33 cellular contexts compared by ENCODE assay signal in the genomic region with DNA sequence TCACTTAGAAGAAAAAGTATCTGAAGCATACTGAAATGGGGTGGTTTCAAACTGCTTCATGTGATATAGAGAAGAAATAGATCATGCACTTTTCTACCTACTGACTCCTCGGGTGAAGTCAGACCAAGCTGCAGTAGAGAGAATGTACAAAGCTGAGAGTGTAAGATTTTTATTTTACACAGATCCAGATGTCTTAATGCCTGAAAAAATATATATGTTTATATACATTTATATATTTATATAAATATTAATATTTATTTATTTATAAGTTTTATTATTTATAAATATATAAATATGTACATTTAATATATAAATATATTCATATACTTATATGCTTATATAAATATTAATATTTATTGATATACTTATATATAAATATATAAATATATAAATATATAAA.
"Had no signal": no experiment of that assay in that cellular context is flagged by ENCODE, and none has a peak within 500 bp of the region (broad histone marks: within the 10 kb centered on the region; RNA-seq: fewer than 3 reads in every experiment).

No MANE protein-coding gene starts in this region.

- H3K4me1 Mint-ChIP-seq: activated naive CD4-positive, alpha-beta T cell treated with anti-CD3 and anti-CD28 coated beads, Interleukin-2, amount 10 ng/mL, durations not matched to agents 7 days and 5 days; activated naive CD4-positive, alpha-beta T cell treated with anti-CD3 and anti-CD28 coated beads, Interleukin-2, amount 50 U/mL, for 24 hours; activated naive CD8-positive, alpha-beta T cell treated with anti-CD3 and anti-CD28 coated beads for 36 hours; activated naive CD8-positive, alpha-beta T cell treated with anti-CD3 and anti-CD28 coated beads, Interleukin-2, amount 10 ng/mL, durations not matched to agents 7 days and 5 days; activated naive CD8-positive, alpha-beta T cell treated with anti-CD3 and anti-CD28 coated beads, Interleukin-2, amount 50 U/mL, for 24 hours; activated T-helper 17 cell treated with anti-CD3 and anti-CD28 coated beads, Interleukin-2, amount 50 U/mL, for 72 hours; central memory CD8-positive, alpha-beta T cell had no signal

- DNase-seq: activated effector memory CD4-positive, alpha-beta T cell treated with anti-CD3 and anti-CD28 coated beads, Interleukin-2, amount 50 U/mL, for 16 hours; activated effector memory CD4-positive, alpha-beta T cell treated with Interleukin-2 at 50 U/mL for 16 hours; activated gamma-delta T cell; activated gamma-delta T cell treated with Interleukin-2 at 50 U/mL for 16 hours; activated naive CD4-positive, alpha-beta T cell; activated naive CD4-positive, alpha-beta T cell treated with anti-CD3 and anti-CD28 coated beads for 36 hours; activated naive CD4-positive, alpha-beta T cell treated with anti-CD3 and anti-CD28 coated beads, Interleukin-2, amount 10 ng/mL, durations not matched to agents 7 days and 5 days; activated naive CD4-positive, alpha-beta T cell treated with anti-CD3 and anti-CD28 coated beads, Interleukin-2, amount 50 U/mL, for 16 hours; activated naive CD4-positive, alpha-beta T cell treated with Interleukin-2 at 50 U/mL for 16 hours; activated naive CD8-positive, alpha-beta T cell treated with anti-CD3 and anti-CD28 coated beads for 36 hours; activated naive CD8-positive, alpha-beta T cell treated with anti-CD3 and anti-CD28 coated beads, Interleukin-2, amount 10 ng/mL, durations not matched to agents 7 days and 5 days; activated naive CD8-positive, alpha-beta T cell treated with anti-CD3 and anti-CD28 coated beads, Interleukin-2, amount 50 U/mL, for 24 hours; activated T-cell treated with anti-CD3 and anti-CD28 coated beads, Interleukin-2, amount 50 U/mL, for 4 hours; activated T-cell treated with anti-CD3 and anti-CD28 coated beads, Interleukin-2, amount 50 U/mL, for 48 hours; activated T-cell treated with anti-CD3 and anti-CD28 coated beads, Interleukin-2, amount 50 U/mL, for 72 hours; adrenal gland; amniotic stem cell; amygdala; anterior cingulate cortex; aorta; body of pancreas; brain microvascular endothelial cell; caudate nucleus; central memory CD4-positive, alpha-beta T cell; cerebellar nuclear complex had no signal

- H3K36me3 Mint-ChIP-seq: activated naive CD4-positive, alpha-beta T cell treated with anti-CD3 and anti-CD28 coated beads, Interleukin-2, amount 10 ng/mL, durations not matched to agents 7 days and 5 days; activated naive CD4-positive, alpha-beta T cell treated with anti-CD3 and anti-CD28 coated beads, Interleukin-2, amount 50 U/mL, for 24 hours; activated naive CD4-positive, alpha-beta T cell treated with anti-CD3 and anti-CD28 coated beads, Interleukin-2, amount 50 U/mL, for 72 hours; activated naive CD8-positive, alpha-beta T cell; activated naive CD8-positive, alpha-beta T cell treated with anti-CD3 and anti-CD28 coated beads for 36 hours; activated naive CD8-positive, alpha-beta T cell treated with anti-CD3 and anti-CD28 coated beads, Interleukin-2, amount 10 ng/mL, durations not matched to agents 7 days and 5 days; brain had no signal

- H3K27me3 Mint-ChIP-seq: activated naive CD4-positive, alpha-beta T cell treated with anti-CD3 and anti-CD28 coated beads, Interleukin-2, amount 10 ng/mL, durations not matched to agents 7 days and 5 days; activated naive CD4-positive, alpha-beta T cell treated with anti-CD3 and anti-CD28 coated beads, Interleukin-2, amount 50 U/mL, for 24 hours; activated naive CD8-positive, alpha-beta T cell; activated naive CD8-positive, alpha-beta T cell treated with anti-CD3 and anti-CD28 coated beads for 36 hours; activated naive CD8-positive, alpha-beta T cell treated with anti-CD3 and anti-CD28 coated beads, Interleukin-2, amount 10 ng/mL, durations not matched to agents 7 days and 5 days; activated naive CD8-positive, alpha-beta T cell treated with anti-CD3 and anti-CD28 coated beads, Interleukin-2, amount 50 U/mL, for 24 hours; activated T-helper 17 cell treated with anti-CD3 and anti-CD28 coated beads, Interleukin-2, amount 50 U/mL, for 72 hours; central memory CD8-positive, alpha-beta T cell had no signal

- H3K4me3 Mint-ChIP-seq: activated naive CD4-positive, alpha-beta T cell treated with anti-CD3 and anti-CD28 coated beads for 36 hours; activated naive CD4-positive, alpha-beta T cell treated with anti-CD3 and anti-CD28 coated beads, Interleukin-2, amount 10 ng/mL, durations not matched to agents 7 days and 5 days; activated naive CD4-positive, alpha-beta T cell treated with anti-CD3 and anti-CD28 coated beads, Interleukin-2, amount 50 U/mL, for 24 hours; activated naive CD8-positive, alpha-beta T cell; activated naive CD8-positive, alpha-beta T cell treated with anti-CD3 and anti-CD28 coated beads for 36 hours; activated naive CD8-positive, alpha-beta T cell treated with anti-CD3 and anti-CD28 coated beads, Interleukin-2, amount 10 ng/mL, durations not matched to agents 7 days and 5 days; activated naive CD8-positive, alpha-beta T cell treated with anti-CD3 and anti-CD28 coated beads, Interleukin-2, amount 50 U/mL, for 24 hours; activated T-cell treated with anti-CD3 and anti-CD28 coated beads, Interleukin-2, amount 50 U/mL, for 4 hours; activated T-cell treated with anti-CD3 and anti-CD28 coated beads, Interleukin-2, amount 50 U/mL, for 72 hours; activated T-helper 1 cell treated with anti-CD3 and anti-CD28 coated beads, Interleukin-12 subunit alpha, Interleukin-12 subunit beta, Interleukin-2, Interleukin-4 antibody, amounts not matched to agents 30 ng/mL and 10 ng/mL and 1 ng/mL, durations not matched to agents 14 hours and 24 hours and 36 hours; activated T-helper 17 cell treated with anti-CD3 and anti-CD28 coated beads, Interleukin-2, amount 50 U/mL, for 72 hours; brain; central memory CD8-positive, alpha-beta T cell had no signal

- H3K9me3 Mint-ChIP-seq: activated naive CD4-positive, alpha-beta T cell treated with anti-CD3 and anti-CD28 coated beads for 36 hours; activated naive CD8-positive, alpha-beta T cell treated with anti-CD3 and anti-CD28 coated beads for 36 hours; activated naive CD8-positive, alpha-beta T cell treated with anti-CD3 and anti-CD28 coated beads, Interleukin-2, amount 10 ng/mL, durations not matched to agents 7 days and 5 days; activated naive CD8-positive, alpha-beta T cell treated with anti-CD3 and anti-CD28 coated beads, Interleukin-2, amount 50 U/mL, for 24 hours; activated T-helper 1 cell treated with anti-CD3 and anti-CD28 coated beads, Interleukin-12 subunit alpha, Interleukin-12 subunit beta, Interleukin-2, Interleukin-4 antibody, amounts not matched to agents 30 ng/mL and 10 ng/mL and 1 ng/mL, durations not matched to agents 14 hours and 24 hours and 36 hours; activated T-helper 2 cell treated with anti-CD3 and anti-CD28 coated beads, Interferon-gamma antibody, Interleukin-2, Interleukin-4, amounts not matched to agents 10 μg/mL and 5 μg/mL and 100 μg/mL, durations not matched to agents 14 hours and 24 hours and 36 hours; brain had no signal

- H3K27ac Mint-ChIP-seq: activated naive CD4-positive, alpha-beta T cell treated with anti-CD3 and anti-CD28 coated beads for 36 hours; activated naive CD4-positive, alpha-beta T cell treated with anti-CD3 and anti-CD28 coated beads, Interleukin-2, amount 10 ng/mL, durations not matched to agents 7 days and 5 days; activated naive CD4-positive, alpha-beta T cell treated with anti-CD3 and anti-CD28 coated beads, Interleukin-2, amount 50 U/mL, for 24 hours; activated naive CD4-positive, alpha-beta T cell treated with anti-CD3 and anti-CD28 coated beads, Interleukin-2, amount 50 U/mL, for 72 hours; activated naive CD8-positive, alpha-beta T cell; activated naive CD8-positive, alpha-beta T cell treated with anti-CD3 and anti-CD28 coated beads for 36 hours; activated naive CD8-positive, alpha-beta T cell treated with anti-CD3 and anti-CD28 coated beads, Interleukin-2, amount 10 ng/mL, durations not matched to agents 7 days and 5 days; activated naive CD8-positive, alpha-beta T cell treated with anti-CD3 and anti-CD28 coated beads, Interleukin-2, amount 50 U/mL, for 24 hours; activated T-cell treated with anti-CD3 and anti-CD28 coated beads, Interleukin-2, amount 50 U/mL, for 72 hours; activated T-helper 1 cell treated with anti-CD3 and anti-CD28 coated beads, Interleukin-12 subunit alpha, Interleukin-12 subunit beta, Interleukin-2, Interleukin-4 antibody, amounts not matched to agents 30 ng/mL and 10 ng/mL and 1 ng/mL, durations not matched to agents 14 hours and 24 hours and 36 hours; activated T-helper 17 cell treated with anti-CD3 and anti-CD28 coated beads, Interleukin-2, amount 50 U/mL, for 72 hours; activated T-helper 2 cell treated with anti-CD3 and anti-CD28 coated beads, Interferon-gamma antibody, Interleukin-2, Interleukin-4, amounts not matched to agents 10 μg/mL and 5 μg/mL and 100 μg/mL, durations not matched to agents 14 hours and 24 hours and 36 hours; brain had no signal

- ATAC-seq: activated naive CD8-positive, alpha-beta T cell treated with anti-CD3 and anti-CD28 coated beads, Interleukin-2, amount 50 U/mL, for 24 hours; activated T-cell treated with anti-CD3 and anti-CD28 coated beads, Interleukin-2, amount 50 U/mL, for 4 hours; activated T-cell treated with anti-CD3 and anti-CD28 coated beads, Interleukin-2, amount 50 U/mL, for 72 hours; activated T-helper 17 cell treated with anti-CD3 and anti-CD28 coated beads, Interleukin-2, amount 50 U/mL, for 72 hours; body of pancreas had no signal
